Comparison of ENCODE assay signal across 15 cellular contexts in genomic region chr21:31753949-31754348, GRCh38.
"Had no signal": no experiment of that assay in that cellular context is flagged by ENCODE, and none has a peak within 500 bp of the region (broad histone marks: within the 10 kb centered on the region; RNA-seq: fewer than 3 reads in every experiment).

No MANE protein-coding gene starts in this region.

- H3K27ac ChIP-seq: dorsolateral prefrontal cortex, esophagus muscularis mucosa, right lobe of liver, suprapubic skin had no signal

- H3K36me3 ChIP-seq: esophagus muscularis mucosa, right lobe of liver, suprapubic skin had no signal

- H3K4me1 ChIP-seq: esophagus muscularis mucosa, right lobe of liver, suprapubic skin had no signal

- H3K9me3 ChIP-seq: esophagus muscularis mucosa, right lobe of liver, suprapubic skin had no signal

- H3K27me3 ChIP-seq: dorsolateral prefrontal cortex, esophagus muscularis mucosa, right lobe of liver, suprapubic skin had no signal

- H3K27me3 Mint-ChIP-seq: activated naive CD8-positive, alpha-beta T cell; stimulated activated naive CD8-positive, alpha-beta T cell treated with anti-CD3 and anti-CD28 coated beads, Interleukin-15, Interleukin-2, amounts not matched to agents 100 ng/mL and 50 ng/mL, for 24 hours had no signal

- ATAC-seq: activated CD8-positive, alpha-beta T cell treated with anti-CD3 and anti-CD28 coated beads for 36 hours; activated T-cell treated with anti-CD3 and anti-CD28 coated beads, Interleukin-2, amount 50 U/mL, for 4 hours; right lobe of liver had no signal

- H3K27ac Mint-ChIP-seq: activated CD8-positive, alpha-beta T cell treated with anti-CD3 and anti-CD28 coated beads for 36 hours; activated naive CD8-positive, alpha-beta T cell; immature natural killer cell; stimulated activated naive CD8-positive, alpha-beta T cell treated with anti-CD3 and anti-CD28 coated beads, Interleukin-15, Interleukin-2, amounts not matched to agents 100 ng/mL and 50 ng/mL, for 24 hours; T-helper 1 cell treated with Interleukin-12 subunit alpha and Interleukin-12 subunit beta and Interleukin-4 antibody, amounts not matched to agents 30 μg/mL and 1 μg/mL, for 36 hours had no signal

- H3K36me3 Mint-ChIP-seq: activated naive CD8-positive, alpha-beta T cell; immature natural killer cell had no signal

- H3K4me1 Mint-ChIP-seq: immature natural killer cell had no signal

- DNase-seq: activated CD4-positive, alpha-beta T cell treated with anti-CD3 and anti-CD28 coated beads for 48 hours; activated CD8-positive, alpha-beta T cell treated with anti-CD3 and anti-CD28 coated beads for 36 hours; activated gamma-delta T cell; activated T-cell treated with anti-CD3 and anti-CD28 coated beads, Interleukin-2, amount 50 U/mL, for 4 hours; amniotic stem cell; dorsolateral prefrontal cortex; hippocampal formation; immature natural killer cell; right lobe of liver; trophoblast cell had no signal

- H3K4me3 ChIP-seq: dorsolateral prefrontal cortex, esophagus muscularis mucosa, right lobe of liver, suprapubic skin had no signal

- H3K4me3 Mint-ChIP-seq: activated CD8-positive, alpha-beta T cell treated with anti-CD3 and anti-CD28 coated beads for 36 hours; activated naive CD8-positive, alpha-beta T cell; activated T-cell treated with anti-CD3 and anti-CD28 coated beads, Interleukin-2, amount 50 U/mL, for 4 hours; immature natural killer cell; stimulated activated naive CD8-positive, alpha-beta T cell treated with anti-CD3 and anti-CD28 coated beads, Interleukin-15, Interleukin-2, amounts not matched to agents 100 ng/mL and 50 ng/mL, for 24 hours; T-helper 1 cell treated with Interleukin-12 subunit alpha and Interleukin-12 subunit beta and Interleukin-4 antibody, amounts not matched to agents 30 μg/mL and 1 μg/mL, for 36 hours had no signal

- H3K9me3 Mint-ChIP-seq: activated CD8-positive, alpha-beta T cell treated with anti-CD3 and anti-CD28 coated beads for 36 hours; activated T-cell treated with anti-CD3 and anti-CD28 coated beads, Interleukin-2, amount 50 U/mL, for 4 hours; immature natural killer cell; stimulated activated naive CD8-positive, alpha-beta T cell treated with anti-CD3 and anti-CD28 coated beads, Interleukin-15, Interleukin-2, amounts not matched to agents 100 ng/mL and 50 ng/mL, for 24 hours; T-helper 1 cell treated with Interleukin-12 subunit alpha and Interleukin-12 subunit beta and Interleukin-4 antibody, amounts not matched to agents 30 μg/mL and 1 μg/mL, for 36 hours had no signal
